ENCODE assay signal across 13 cellular contexts in the genomic region with DNA sequence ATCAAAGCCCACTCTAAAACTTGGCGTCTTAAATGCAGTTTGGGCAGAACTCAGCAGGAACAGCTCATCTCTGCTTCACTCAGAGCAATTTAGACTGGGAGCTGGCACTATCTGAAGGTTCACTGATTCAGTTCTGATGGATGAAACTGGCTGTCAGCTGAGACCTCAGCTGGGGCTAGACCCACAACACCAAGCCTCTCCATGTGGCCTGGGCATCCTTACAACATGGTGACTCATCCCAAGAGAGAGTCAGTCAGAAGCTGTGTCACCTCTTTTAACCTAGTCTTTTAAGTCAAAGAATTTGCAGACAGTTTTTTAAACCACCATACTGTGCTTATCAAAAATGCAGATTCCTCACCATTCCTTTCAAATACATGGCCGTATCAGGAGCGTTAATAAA.
DNase-seq lines count a peak whose midpoint lies in the region; ATAC-seq, FAIRE-seq and TF ChIP-seq lines count a peak whose summit lies in the region.
"Had no signal": no experiment of that assay in that cellular context is flagged by ENCODE, and none has a peak within 500 bp of the region (broad histone marks: within the 10 kb centered on the region; RNA-seq: fewer than 3 reads in every experiment).

No MANE protein-coding gene starts in this region.

- intact Hi-C loops in Right ventricle myocardium inferior (cut with DNase I): no loop called here

- DNase-seq in GM04503 (ENCODE audit: low read depth) (peak; percentile 43), kidney tubule cell (ENCODE audit: low spot score) (peak; percentile 80), NK-92 (lab: John Stamatoyannopoulos, UW; ENCODE audit: unreplicated experiment) (no peak), GM12891 (ENCODE audit: insufficient read length, low spot score) (no peak), Right ventricle myocardium inferior (ENCODE audit: missing footprints) (no peak)
- DNase-seq: midbrain, NCI-H510A, right cardiac atrium had no signal

- ATAC-seq in HG03469 (IDR thresholded peaks at IDR 0.05; ENCODE audit: unreplicated experiment) (peak; percentile 49), HG02970 (IDR thresholded peaks at IDR 0.05; ENCODE audit: low FRiP score, unreplicated experiment) (no peak), Right ventricle myocardium inferior (no peak)
- peak; percentile 97 for ATAC-seq in activated T-helper 17 cell treated with anti-CD3 and anti-CD28 coated beads, Interleukin-2, amount 50 U/mL, for 72 hours (replicated peaks)
- ATAC-seq: right cardiac atrium had no signal

- no peaks in the 10 kb centered on the region for H3K9me3 Mint-ChIP-seq in activated T-helper 17 cell treated with anti-CD3 and anti-CD28 coated beads, Interleukin-2, amount 50 U/mL, for 72 hours

- no peak overlapping the region for H3K27ac Mint-ChIP-seq in activated T-helper 17 cell treated with anti-CD3 and anti-CD28 coated beads, Interleukin-2, amount 50 U/mL, for 72 hours
- H3K27ac Mint-ChIP-seq: T-helper 1 cell treated with Interleukin-12 subunit alpha and Interleukin-12 subunit beta and Interleukin-4 antibody, amounts not matched to agents 30 μg/mL and 1 μg/mL, for 36 hours had no signal

- H3K4me1 Mint-ChIP-seq in activated T-helper 17 cell treated with anti-CD3 and anti-CD28 coated beads, Interleukin-2, amount 50 U/mL, for 72 hours: no peaks in the 10 kb centered on the region

- no peak for FAIRE-seq in GM12891 (lab: Jason Lieb, UNC)
- FAIRE-seq: colon had no signal

- no peak for TF ChIP-seq POLR2A in GM12891 (IDR thresholded peaks at IDR 0.05; ENCODE audit: low read depth, low read length)

- H3K36me3 Mint-ChIP-seq in activated T-helper 17 cell treated with anti-CD3 and anti-CD28 coated beads, Interleukin-2, amount 50 U/mL, for 72 hours (ENCODE audit: low read depth): no peaks in the 10 kb centered on the region

- no peak overlapping the region for H3K4me3 Mint-ChIP-seq in activated T-helper 17 cell treated with anti-CD3 and anti-CD28 coated beads, Interleukin-2, amount 50 U/mL, for 72 hours
- H3K4me3 Mint-ChIP-seq: T-helper 1 cell treated with Interleukin-12 subunit alpha and Interleukin-12 subunit beta and Interleukin-4 antibody, amounts not matched to agents 30 μg/mL and 1 μg/mL, for 36 hours had no signal

- no peaks in the 10 kb centered on the region for H3K27me3 Mint-ChIP-seq in activated T-helper 17 cell treated with anti-CD3 and anti-CD28 coated beads, Interleukin-2, amount 50 U/mL, for 72 hours

TF ChIP-seq in GM12891, 5 proteins besides CTCF, POLR2A, EP300 and RAD21:
- TF ChIP-seq TAF1 (IDR thresholded peaks at IDR 0.05; ENCODE audit: low read depth, low read length) (no peak), POLR2AphosphoS5 (IDR thresholded peaks at IDR 0.05; ENCODE audit: low read depth, low read length) (no peak), SPI1 (IDR thresholded peaks at IDR 0.05; ENCODE audit: low read depth, low read length) (no peak), PAX5 (IDR thresholded peaks at IDR 0.05; ENCODE audit: insufficient read depth, low read length, severe bottlenecking) (no peak), POU2F2 (IDR thresholded peaks at IDR 0.05; ENCODE audit: low read depth, low read length) (no peak)

Comparison
In these comparisons a context has a peak if more than half of its experiments do, and no peak if none do; other contexts are left out.
1. DNase-seq: peak in GM04503 (single experiment) and kidney tubule cell (single experiment); none in NK-92 (single experiment), GM12891 (single experiment) and Right ventricle myocardium inferior (single experiment).
2. ATAC-seq: peak in HG03469 (single experiment) and activated T-helper 17 cell treated with anti-CD3 and anti-CD28 coated beads, Interleukin-2, amount 50 U/mL, for 72 hours (single experiment); none in HG02970 (single experiment) and Right ventricle myocardium inferior (single experiment).